In the genomic region with DNA sequence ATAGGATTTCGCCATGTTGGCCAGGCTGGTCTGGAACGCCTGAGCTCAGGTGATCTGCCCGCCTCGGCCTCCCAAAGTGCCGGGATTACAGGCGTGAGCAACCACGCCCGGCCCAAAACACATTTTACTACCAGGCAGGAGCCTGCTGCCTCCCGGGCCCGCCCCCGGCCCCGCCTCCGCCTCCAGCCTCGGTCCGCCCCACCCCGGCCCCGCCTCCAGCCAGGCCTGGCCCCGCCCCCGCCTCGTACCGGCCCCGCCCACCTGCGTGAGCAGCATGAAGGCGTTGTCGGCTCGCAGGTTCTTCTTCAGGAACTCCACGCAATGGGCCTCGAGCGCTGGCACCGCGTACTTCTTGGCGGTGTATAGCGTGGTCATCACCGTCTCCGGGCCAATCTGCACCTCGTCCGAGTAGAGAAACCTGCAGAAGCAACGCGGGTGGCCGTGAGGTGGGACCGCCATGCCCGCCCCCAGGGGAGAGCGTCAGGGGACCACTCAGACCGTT, we compare ENCODE assay signal across 10 cellular contexts. TPM values are rescaled to one million over a fixed set of nuclear protein-coding genes. Genes with fewer than 3 reads are reported as not detected.
DNase-seq lines count a peak whose midpoint lies in the region; ATAC-seq, FAIRE-seq and TF ChIP-seq lines count a peak whose summit lies in the region.
"Had no signal": no experiment of that assay in that cellular context is flagged by ENCODE, and none has a peak within 500 bp of the region (broad histone marks: within the 10 kb centered on the region; RNA-seq: fewer than 3 reads in every experiment).

No MANE protein-coding gene starts in this region.

- DNase-seq in CD4-positive, alpha-beta T cell, result peak in 1 of 10 experiments; percentile 10
- DNase-seq in GM03348 (ENCODE audit: low spot score) (peak; percentile 69), neural crest cell (ENCODE audit: low read depth, low spot score) (no peak), H54 (ENCODE audit: insufficient read length, low spot score) (no peak), NCI-H748 treated with DMSO at 0.1 percent for 48 hours (lab: John Stamatoyannopoulos, UW) (no peak), GF-D8 (lab: John Stamatoyannopoulos, UW) (no peak)
- DNase-seq in activated CD8-positive, alpha-beta T cell treated with anti-CD3 and anti-CD28 coated beads, Interleukin-2, amount 10 ng/mL, durations not matched to agents 7 days and 5 days, result no peak
- DNase-seq: activated naive CD8-positive, alpha-beta T cell treated with anti-CD3 and anti-CD28 coated beads, Interleukin-2, amount 10 ng/mL, durations not matched to agents 7 days and 5 days; esophagus squamous epithelium; tibial artery had no signal

- no peaks in the 10 kb centered on the region for H3K9me3 Mint-ChIP-seq in CD4-positive, alpha-beta T cell
- H3K9me3 Mint-ChIP-seq in activated CD8-positive, alpha-beta T cell treated with anti-CD3 and anti-CD28 coated beads, Interleukin-2, amount 10 ng/mL, durations not matched to agents 7 days and 5 days (ENCODE audit: insufficient read depth), result no peaks in the 10 kb centered on the region
- no peaks in the 10 kb centered on the region for H3K9me3 Mint-ChIP-seq in neural crest cell
- H3K9me3 Mint-ChIP-seq: activated naive CD8-positive, alpha-beta T cell treated with anti-CD3 and anti-CD28 coated beads, Interleukin-2, amount 10 ng/mL, durations not matched to agents 7 days and 5 days had no signal

- ATAC-seq in CD4-positive, alpha-beta T cell (ENCODE audit: poor library complexity), result no peak
- ATAC-seq in activated CD8-positive, alpha-beta T cell treated with anti-CD3 and anti-CD28 coated beads, Interleukin-2, amount 10 ng/mL, durations not matched to agents 7 days and 5 days, result peak; percentile 40

- CTCF ChIA-PET in CD4-positive, alpha-beta T cell (lab: Charles Lee), result no interaction called here
- CTCF ChIA-PET in activated CD8-positive, alpha-beta T cell treated with anti-CD3 and anti-CD28 coated beads, Interleukin-2, amount 10 ng/mL, durations not matched to agents 7 days and 5 days (lab: Charles Lee), result no interaction called here

- peaks cover 43% of the 10 kb centered on the region for H3K36me3 Mint-ChIP-seq in CD4-positive, alpha-beta T cell (ENCODE audit: low read depth)
- peaks cover 29% of the 10 kb centered on the region for H3K36me3 Mint-ChIP-seq in activated CD8-positive, alpha-beta T cell treated with anti-CD3 and anti-CD28 coated beads, Interleukin-2, amount 10 ng/mL, durations not matched to agents 7 days and 5 days (ENCODE audit: low read depth)
- H3K36me3 Mint-ChIP-seq in neural crest cell (ENCODE audit: low read depth), result peaks cover 19% of the 10 kb centered on the region

- H3K27me3 ChIP-seq in CD4-positive, alpha-beta T cell (ENCODE audit: control insufficient read depth, insufficient read depth, low read length), result no peaks in the 10 kb centered on the region
- H3K27me3 ChIP-seq: esophagus squamous epithelium, tibial artery had no signal

- H3K27ac ChIP-seq in CD4-positive, alpha-beta T cell (ENCODE audit: low read depth, low read length), result peak overlapping the region; percentile 21
- H3K27ac ChIP-seq: esophagus squamous epithelium, tibial artery had no signal

- no peak for TF ChIP-seq CTCF in CD4-positive, alpha-beta T cell (IDR thresholded peaks at IDR 0.05)
- TF ChIP-seq CTCF in neural crest cell (conservative IDR thresholded peaks at IDR 0.05), result no peak

- POLR2A ChIA-PET in CD4-positive, alpha-beta T cell (lab: Charles Lee), result no interaction called here
- POLR2A ChIA-PET in activated CD8-positive, alpha-beta T cell treated with anti-CD3 and anti-CD28 coated beads, Interleukin-2, amount 10 ng/mL, durations not matched to agents 7 days and 5 days (lab: Charles Lee), result interaction anchor here (0.7 kb wide), 1 partner anchor 157 kb away, joined by 3 read pairs; no protein-coding TSS in a partner anchor

- intact Hi-C loops in CD4-positive, alpha-beta T cell (cut with DNase I, micrococcal nuclease), result no loop called here

- H3K9me3 ChIP-seq in CD4-positive, alpha-beta T cell (ENCODE audit: control insufficient read depth, low read length), result no peaks in the 10 kb centered on the region
- H3K9me3 ChIP-seq: esophagus squamous epithelium, tibial artery had no signal

- no peaks in the 10 kb centered on the region for H3K27me3 Mint-ChIP-seq in CD4-positive, alpha-beta T cell
- no peaks in the 10 kb centered on the region for H3K27me3 Mint-ChIP-seq in activated CD8-positive, alpha-beta T cell treated with anti-CD3 and anti-CD28 coated beads, Interleukin-2, amount 10 ng/mL, durations not matched to agents 7 days and 5 days (ENCODE audit: low read depth)
- H3K27me3 Mint-ChIP-seq in neural crest cell (ENCODE audit: low read depth), result no peaks in the 10 kb centered on the region
- H3K27me3 Mint-ChIP-seq: activated naive CD8-positive, alpha-beta T cell treated with anti-CD3 and anti-CD28 coated beads, Interleukin-2, amount 10 ng/mL, durations not matched to agents 7 days and 5 days had no signal

- H3K4me1 Mint-ChIP-seq in CD4-positive, alpha-beta T cell (ENCODE audit: low read depth), result peaks cover 4% of the 10 kb centered on the region
- H3K4me1 Mint-ChIP-seq in activated CD8-positive, alpha-beta T cell treated with anti-CD3 and anti-CD28 coated beads, Interleukin-2, amount 10 ng/mL, durations not matched to agents 7 days and 5 days (ENCODE audit: low read depth), result no peaks in the 10 kb centered on the region
- H3K4me1 Mint-ChIP-seq in neural crest cell, result no peaks in the 10 kb centered on the region

- H3K4me3 Mint-ChIP-seq in CD4-positive, alpha-beta T cell, result no peak overlapping the region
- no peak overlapping the region for H3K4me3 Mint-ChIP-seq in activated CD8-positive, alpha-beta T cell treated with anti-CD3 and anti-CD28 coated beads, Interleukin-2, amount 10 ng/mL, durations not matched to agents 7 days and 5 days
- no peak overlapping the region for H3K4me3 Mint-ChIP-seq in neural crest cell
- H3K4me3 Mint-ChIP-seq: activated naive CD8-positive, alpha-beta T cell treated with anti-CD3 and anti-CD28 coated beads, Interleukin-2, amount 10 ng/mL, durations not matched to agents 7 days and 5 days had no signal

- TF ChIP-seq POLR2A in H54 (IDR thresholded peaks at IDR 0.05; ENCODE audit: low read depth, low read length), result no peak

- no peak overlapping the region for H3K27ac Mint-ChIP-seq in CD4-positive, alpha-beta T cell
- no peak overlapping the region for H3K27ac Mint-ChIP-seq in activated CD8-positive, alpha-beta T cell treated with anti-CD3 and anti-CD28 coated beads, Interleukin-2, amount 10 ng/mL, durations not matched to agents 7 days and 5 days
- H3K27ac Mint-ChIP-seq in neural crest cell (ENCODE audit: unreplicated experiment), result peak overlapping the region; percentile 27
- H3K27ac Mint-ChIP-seq: activated naive CD8-positive, alpha-beta T cell treated with anti-CD3 and anti-CD28 coated beads, Interleukin-2, amount 10 ng/mL, durations not matched to agents 7 days and 5 days had no signal

- no peak for FAIRE-seq in H54 (lab: Jason Lieb, UNC)

RNA-seq across cellular contexts. Expression of gene BTBD2, which starts 22.7 kb away (rescaled TPM):
- total RNA-seq in CD4-positive, alpha-beta T cell, result 10 to 100 TPM; 44.4 to 44.9 TPM
- 10 to 100 TPM; 48.2 to 53.4 TPM for total RNA-seq in activated CD8-positive, alpha-beta T cell treated with anti-CD3 and anti-CD28 coated beads, Interleukin-2, amount 10 ng/mL, durations not matched to agents 7 days and 5 days
- total RNA-seq in neural crest cell, result 138 and 142 TPM in 2 replicates

RNA-seq across cellular contexts. Expression of gene CSNK1G2, which starts 51.8 kb away (rescaled TPM):
- total RNA-seq in CD4-positive, alpha-beta T cell, result 100 to 1,000 TPM; 122 to 127 TPM
- 100 to 1,000 TPM; 103 to 105 TPM for total RNA-seq in activated CD8-positive, alpha-beta T cell treated with anti-CD3 and anti-CD28 coated beads, Interleukin-2, amount 10 ng/mL, durations not matched to agents 7 days and 5 days
- total RNA-seq in neural crest cell, result 130 and 133 TPM in 2 replicates

RNA-seq across cellular contexts. Expression of gene MKNK2, which starts 58.2 kb away (rescaled TPM):
- total RNA-seq in CD4-positive, alpha-beta T cell, result 100 to 1,000 TPM; 325 to 347 TPM
- total RNA-seq in activated CD8-positive, alpha-beta T cell treated with anti-CD3 and anti-CD28 coated beads, Interleukin-2, amount 10 ng/mL, durations not matched to agents 7 days and 5 days, result 100 to 1,000 TPM; 332 to 348 TPM
- total RNA-seq in neural crest cell, result 115 and 123 TPM in 2 replicates
